In genomic region chr2:206642075-206643025, GRCh38 we compare ENCODE assay signal across 8 cellular contexts. TPM values are rescaled to one million over a fixed set of nuclear protein-coding genes. Genes with fewer than 3 reads are reported as not detected.
DNase-seq lines count a peak whose midpoint lies in the region; ATAC-seq and TF ChIP-seq lines count a peak whose summit lies in the region.

Gene FAM237A, plus strand, starts transcription at chr2:206642487. Its CDS starts 1,750 bp downstream, at chr2:206644237.

- H3K4me1 ChIP-seq in hepatocyte (ENCODE audit: insufficient read depth): no peaks in the 10 kb centered on the region

- H3K9me3 Mint-ChIP-seq in activated CD8-positive, alpha-beta T cell treated with anti-CD3 and anti-CD28 coated beads, Interleukin-2, amount 10 ng/mL, durations not matched to agents 7 days and 5 days (ENCODE audit: insufficient read depth): no peaks in the 10 kb centered on the region
- no peaks in the 10 kb centered on the region for H3K9me3 Mint-ChIP-seq in CD4-positive, alpha-beta T cell
- no peaks in the 10 kb centered on the region for H3K9me3 Mint-ChIP-seq in natural killer cell

- no peaks in the 10 kb centered on the region for H3K36me3 Mint-ChIP-seq in activated CD8-positive, alpha-beta T cell treated with anti-CD3 and anti-CD28 coated beads, Interleukin-2, amount 10 ng/mL, durations not matched to agents 7 days and 5 days (ENCODE audit: low read depth)
- H3K36me3 Mint-ChIP-seq in CD4-positive, alpha-beta T cell (ENCODE audit: low read depth): no peaks in the 10 kb centered on the region
- H3K36me3 Mint-ChIP-seq in natural killer cell: no peaks in the 10 kb centered on the region

- TF ChIP-seq CTCF in hepatocyte (IDR thresholded peaks at IDR 0.05; ENCODE audit: poor library complexity) (no peak), natural killer cell (IDR thresholded peaks at IDR 0.05) (no peak)
- TF ChIP-seq CTCF in CD4-positive, alpha-beta T cell (IDR thresholded peaks at IDR 0.05): no peak

- no peak within 1 kb of the TSS for H2AFZ ChIP-seq in hepatocyte

- no peak within 1 kb of the TSS for H3K4me3 ChIP-seq in hepatocyte

- H3K4me1 Mint-ChIP-seq in activated CD8-positive, alpha-beta T cell treated with anti-CD3 and anti-CD28 coated beads, Interleukin-2, amount 10 ng/mL, durations not matched to agents 7 days and 5 days (ENCODE audit: low read depth): no peaks in the 10 kb centered on the region
- no peaks in the 10 kb centered on the region for H3K4me1 Mint-ChIP-seq in CD4-positive, alpha-beta T cell (ENCODE audit: low read depth)
- H3K4me1 Mint-ChIP-seq in natural killer cell: no peaks in the 10 kb centered on the region

- intact Hi-C loops in CD4-positive, alpha-beta T cell (cut with DNase I, micrococcal nuclease): no loop called here
- intact Hi-C loops in natural killer cell (cut with micrococcal nuclease): no loop called here

- CTCF ChIA-PET in activated CD8-positive, alpha-beta T cell treated with anti-CD3 and anti-CD28 coated beads, Interleukin-2, amount 10 ng/mL, durations not matched to agents 7 days and 5 days (lab: Charles Lee): no interaction called here
- CTCF ChIA-PET in CD4-positive, alpha-beta T cell (lab: Charles Lee): interaction anchor here (0.6 kb wide), 1 partner anchor 898 kb away, joined by 3 read pairs; no protein-coding TSS in a partner anchor

- peaks cover 33% of the 10 kb centered on the region for H3K27me3 ChIP-seq in hepatocyte
- H3K27me3 ChIP-seq in CD4-positive, alpha-beta T cell (ENCODE audit: control insufficient read depth, insufficient read depth, low read length): peaks cover 35% of the 10 kb centered on the region

- H4K20me1 ChIP-seq in hepatocyte (ENCODE audit: insufficient read depth, poor library complexity, severe bottlenecking): no peaks in the 10 kb centered on the region

- H3K27ac Mint-ChIP-seq in activated CD8-positive, alpha-beta T cell treated with anti-CD3 and anti-CD28 coated beads, Interleukin-2, amount 10 ng/mL, durations not matched to agents 7 days and 5 days: no peak within 1 kb of the TSS
- no peak within 1 kb of the TSS for H3K27ac Mint-ChIP-seq in CD4-positive, alpha-beta T cell
- no peak within 1 kb of the TSS for H3K27ac Mint-ChIP-seq in natural killer cell

- peak within 1 kb of the TSS; percentile 69 for H3K4me2 ChIP-seq in hepatocyte

- H3K4me3 Mint-ChIP-seq in activated CD8-positive, alpha-beta T cell treated with anti-CD3 and anti-CD28 coated beads, Interleukin-2, amount 10 ng/mL, durations not matched to agents 7 days and 5 days: no peak within 1 kb of the TSS
- H3K4me3 Mint-ChIP-seq in CD4-positive, alpha-beta T cell: no peak within 1 kb of the TSS
- H3K4me3 Mint-ChIP-seq in natural killer cell: no peak within 1 kb of the TSS

- POLR2A ChIA-PET in activated CD8-positive, alpha-beta T cell treated with anti-CD3 and anti-CD28 coated beads, Interleukin-2, amount 10 ng/mL, durations not matched to agents 7 days and 5 days (lab: Charles Lee): no interaction called here
- POLR2A ChIA-PET in CD4-positive, alpha-beta T cell (lab: Charles Lee): no interaction called here

- H3K27me3 Mint-ChIP-seq in activated CD8-positive, alpha-beta T cell treated with anti-CD3 and anti-CD28 coated beads, Interleukin-2, amount 10 ng/mL, durations not matched to agents 7 days and 5 days (ENCODE audit: low read depth): no peaks in the 10 kb centered on the region
- H3K27me3 Mint-ChIP-seq in CD4-positive, alpha-beta T cell: peaks cover 33% of the 10 kb centered on the region
- peaks cover 0 to 2% of the 10 kb centered on the region in 2 donors for H3K27me3 Mint-ChIP-seq in natural killer cell (ENCODE audit: low read depth in 2 of 2)

- no peaks in the 10 kb centered on the region for H3K79me2 ChIP-seq in hepatocyte

- H3K27ac ChIP-seq in hepatocyte: no peak within 1 kb of the TSS
- H3K27ac ChIP-seq in CD4-positive, alpha-beta T cell (ENCODE audit: low read depth, low read length): no peak within 1 kb of the TSS

- H3K36me3 ChIP-seq in hepatocyte (replicated peaks; ENCODE audit: insufficient read depth, low read depth): no peaks in the 10 kb centered on the region

- peak; percentile 35 for ATAC-seq in HG02798 (IDR thresholded peaks at IDR 0.05; ENCODE audit: poor library complexity, unreplicated experiment)
- peak; percentile 61 for ATAC-seq in activated CD8-positive, alpha-beta T cell treated with anti-CD3 and anti-CD28 coated beads, Interleukin-2, amount 10 ng/mL, durations not matched to agents 7 days and 5 days
- ATAC-seq in GM18873 (IDR thresholded peaks at IDR 0.05; ENCODE audit: low FRiP score, unreplicated experiment): no peak
- ATAC-seq in CD4-positive, alpha-beta T cell (ENCODE audit: poor library complexity): no peak
- no peak for ATAC-seq in natural killer cell

- H3K9me2 ChIP-seq in hepatocyte (replicated peaks; ENCODE audit: insufficient read depth): no peaks in the 10 kb centered on the region

- 3% methylated on average over 56 of the region's 56 CpGs for WGBS in hepatocyte (ENCODE audit: low lambda C conversion rate, missing lambda C conversion rate)

- H3K9me3 ChIP-seq in hepatocyte (ENCODE audit: low read depth): no peaks in the 10 kb centered on the region
- peaks cover 4% of the 10 kb centered on the region for H3K9me3 ChIP-seq in CD4-positive, alpha-beta T cell (ENCODE audit: control insufficient read depth, low read length)

- DNase-seq in CD1c-positive myeloid dendritic cell (ENCODE audit: extremely low spot score) (peak; percentile 15), hepatocyte (ENCODE audit: low spot score) (peak; percentile 84), natural killer cell (no peak)
- peak; percentile 51 for DNase-seq in activated CD8-positive, alpha-beta T cell treated with anti-CD3 and anti-CD28 coated beads, Interleukin-2, amount 10 ng/mL, durations not matched to agents 7 days and 5 days
- peak; percentile 2 to 9 (median 3) for DNase-seq in stimulated activated CD4-positive, alpha-beta T cell treated with anti-CD3 and anti-CD28 coated beads, TNF-alpha, amount 100 ng/mL, for 48 hours (ENCODE audit: low read depth in 3 of 3)
- no peak for DNase-seq in CD4-positive, alpha-beta T cell

RNA-seq across cellular contexts. Expression of gene FAM237A, which starts in this region (rescaled TPM):
- not detected for total RNA-seq in activated CD8-positive, alpha-beta T cell treated with anti-CD3 and anti-CD28 coated beads, Interleukin-2, amount 10 ng/mL, durations not matched to agents 7 days and 5 days
- total RNA-seq in hepatocyte (not detected in 2 replicates), natural killer cell (not detected)
- not detected in 2 replicates for polyA plus RNA-seq in hepatocyte
- not detected for total RNA-seq in CD4-positive, alpha-beta T cell

Comparison
In these comparisons a context has a peak if more than half of its experiments do, and no peak if none do; other contexts are left out.
1. Peak in DNase-seq and ATAC-seq in activated CD8-positive, alpha-beta T cell treated with anti-CD3 and anti-CD28 coated beads, Interleukin-2, amount 10 ng/mL, durations not matched to agents 7 days and 5 days; RNA of the gene not detected or under 1 TPM.
2. Peak in DNase-seq and H3K4me2 ChIP-seq in hepatocyte; RNA of the gene not detected or under 1 TPM.
3. DNase-seq: peak in CD1c-positive myeloid dendritic cell (single experiment) and stimulated activated CD4-positive, alpha-beta T cell treated with anti-CD3 and anti-CD28 coated beads, TNF-alpha, amount 100 ng/mL, for 48 hours (3 of 3); none in CD4-positive, alpha-beta T cell (0 of 10) and natural killer cell (single experiment).